In the genomic region with DNA sequence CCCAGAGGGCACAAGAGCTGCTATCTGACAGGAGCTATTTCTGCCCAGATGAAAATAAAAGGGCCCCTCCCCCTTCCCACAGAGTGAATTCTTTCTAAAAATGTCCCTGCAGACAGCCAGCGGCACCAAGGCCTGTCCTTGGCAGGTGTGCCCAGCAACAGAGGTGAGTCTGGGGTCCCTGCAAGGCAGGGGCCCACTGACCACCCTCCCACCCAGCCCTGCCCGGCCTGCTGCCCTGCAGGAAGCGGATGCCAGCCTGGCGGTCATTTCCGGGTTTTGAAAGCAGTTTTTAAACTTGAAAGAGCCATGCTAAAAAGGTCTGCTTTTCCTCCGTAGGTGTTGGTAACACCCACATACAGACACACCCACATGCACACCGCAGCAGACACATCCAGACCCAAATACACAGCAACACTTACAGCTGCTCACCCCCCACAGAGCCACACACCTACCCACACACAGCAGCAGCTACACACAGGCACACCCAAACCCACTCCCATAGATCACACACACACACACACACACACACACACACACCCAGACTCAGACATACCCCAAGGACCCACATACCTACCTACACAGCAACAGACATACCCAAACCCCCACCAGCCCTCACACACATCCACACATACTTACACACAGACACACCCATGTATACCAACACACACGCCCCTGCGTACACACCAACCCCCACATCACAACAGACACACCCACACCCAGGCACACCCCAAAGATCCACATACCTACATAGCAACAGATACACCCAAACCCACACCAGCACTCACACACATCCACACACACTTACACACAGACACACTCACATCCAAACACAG, we compare ENCODE assay signal across 1 cellular context.
TF ChIP-seq lines count a peak whose summit lies in the region.

No MANE protein-coding gene starts in this region.

TF ChIP-seq in H1, 55 proteins besides CTCF, POLR2A, EP300 and RAD21:
- TF ChIP-seq GABPA (IDR thresholded peaks at IDR 0.05; ENCODE audit: borderline replicate concordance, insufficient read depth, low read length), result no peak
- TF ChIP-seq CREB1 (IDR thresholded peaks at IDR 0.05), result 0 out of 2 replicates have a peak, but pooled peaks have one; percentile 9
- no peak for TF ChIP-seq KDM4A (IDR thresholded peaks at IDR 0.05; ENCODE audit: low read depth, low read length, severe bottlenecking)
